ENCODE assay signal across 1 cellular context in the genomic region with DNA sequence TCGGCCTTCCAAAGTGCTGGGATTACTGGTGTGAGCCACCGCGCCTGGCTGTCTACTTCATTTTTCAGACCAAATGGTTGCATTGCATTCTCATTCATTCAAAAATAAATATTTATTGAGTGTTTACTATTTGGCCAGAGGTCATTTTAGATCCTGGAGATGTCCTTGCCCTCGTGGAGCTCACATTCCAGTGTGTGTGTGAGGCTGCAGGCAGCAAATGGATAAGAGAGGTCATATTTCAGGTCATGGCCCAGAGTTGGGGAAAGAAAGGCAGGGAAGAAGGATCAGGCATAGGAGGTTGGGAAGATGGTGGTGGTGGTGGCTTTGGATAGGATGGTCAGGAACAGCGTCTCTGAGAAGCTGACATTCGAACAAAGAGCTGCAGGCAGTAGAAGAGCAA.
TF ChIP-seq lines count a peak whose summit lies in the region.

No MANE protein-coding gene starts in this region.

TF ChIP-seq in H1, 55 proteins besides CTCF, POLR2A, EP300 and RAD21:
- no peak for TF ChIP-seq HDAC2 (IDR thresholded peaks at IDR 0.05; ENCODE audit: borderline replicate concordance in 1 of 2, low read depth in 2 of 2, low read length in 2 of 2)
- no peak for TF ChIP-seq NRF1 (IDR thresholded peaks at IDR 0.05; ENCODE audit: low read depth, low read length)
- TF ChIP-seq CTBP2 (IDR thresholded peaks at IDR 0.05; ENCODE audit: borderline replicate concordance, insufficient read depth, insufficient read length, low read length) = no peak
- TF ChIP-seq JUN (IDR thresholded peaks at IDR 0.05; ENCODE audit: low read depth, low read length) = no peak
- TF ChIP-seq RXRA (IDR thresholded peaks at IDR 0.05; ENCODE audit: insufficient read depth, low read depth, low read length) = no peak
- TF ChIP-seq ZNF274 (IDR thresholded peaks at IDR 0.05; ENCODE audit: borderline replicate concordance, extremely low read depth, low read length) = no peak
